28 cellular contexts compared by ENCODE assay signal in genomic region chr22:21824439-21824912, GRCh38. TPM values are rescaled to one million over a fixed set of nuclear protein-coding genes. Genes with fewer than 3 reads are reported as not detected.
DNase-seq lines count a peak whose midpoint lies in the region; ATAC-seq and TF ChIP-seq lines count a peak whose summit lies in the region.
"Had no signal": no experiment of that assay in that cellular context is flagged by ENCODE, and none has a peak within 500 bp of the region (broad histone marks: within the 10 kb centered on the region; RNA-seq: fewer than 3 reads in every experiment).

No MANE protein-coding gene starts in this region.

- no peak overlapping the region for H3K4me3 ChIP-seq in CD4-positive, alpha-beta memory T cell (ENCODE audit: low read length in 2 of 2)
- H3K4me3 ChIP-seq: cardiac muscle cell, dorsolateral prefrontal cortex, K562, lower lobe of right lung, skin epidermis, transverse colon had no signal

- no peak for DNase-seq in CD4-positive, alpha-beta memory T cell
- no peak for DNase-seq in HFFc6
- DNase-seq in nephron progenitor cell = no peak
- DNase-seq in AG08396 (ENCODE audit: low spot score) = no peak
- DNase-seq: activated CD4-positive, alpha-beta T cell treated with anti-CD3 and anti-CD28 coated beads, Interleukin-2, amount 50 U/mL, for 4 hours; activated T-cell treated with anti-CD3 and anti-CD28 coated beads for 4 hours; amniotic stem cell; Calu3; dorsolateral prefrontal cortex; hippocampal formation; lower lobe of right lung; NCI-H146; NCI-H2171 treated with DMSO at 0.1 percent for 48 hours; NCI-H748 treated with DMSO at 0.1 percent for 48 hours; SHP77; stimulated activated CD4-positive, alpha-beta T cell treated with anti-CD3 and anti-CD28 coated beads, Interleukin-4, amount 100 ng/mL, for 1 hour; stimulated activated naive CD8-positive, alpha-beta T cell treated with anti-CD3 and anti-CD28 coated beads, Interleukin-15, amount 100 ng/mL, for 72 hours; transverse colon had no signal

- H3K9me3 ChIP-seq in CD4-positive, alpha-beta memory T cell (ENCODE audit: control insufficient read depth in 1 of 2, low read length in 2 of 2) = no peaks in the 10 kb centered on the region
- H3K9me3 ChIP-seq: lower lobe of right lung, transverse colon had no signal

- H3K27me3 ChIP-seq in CD4-positive, alpha-beta memory T cell (ENCODE audit: insufficient read depth, low read length) = no peaks in the 10 kb centered on the region
- H3K27me3 ChIP-seq: cardiac muscle cell, dorsolateral prefrontal cortex, transverse colon had no signal

- H3K36me3 Mint-ChIP-seq in CD4-positive, alpha-beta memory T cell = no peaks in the 10 kb centered on the region
- H3K36me3 Mint-ChIP-seq in HFFc6 (ENCODE audit: low read depth) (no peaks in the 10 kb centered on the region), nephron progenitor cell (ENCODE audit: low read depth) (peaks cover 20% of the 10 kb centered on the region)
- H3K36me3 Mint-ChIP-seq in dendritic cell treated with granulocyte-macrophage colony-stimulating factor and Interleukin-4, amounts not matched to agents 40 ng/mL and 50 ng/mL, for 4 days (ENCODE audit: low read depth) = peaks cover 36% of the 10 kb centered on the region

- H3K27ac Mint-ChIP-seq in CD4-positive, alpha-beta memory T cell = peak overlapping the region; percentile 3 to 79 (median 42)
- peak overlapping the region; percentile 46 for H3K27ac Mint-ChIP-seq in HFFc6
- H3K27ac Mint-ChIP-seq in dendritic cell treated with granulocyte-macrophage colony-stimulating factor and Interleukin-4, amounts not matched to agents 40 ng/mL and 50 ng/mL, for 4 days = peak overlapping the region; percentile 23
- peak overlapping the region; percentile 44 for H3K27ac Mint-ChIP-seq in nephron progenitor cell
- H3K27ac Mint-ChIP-seq: stimulated activated naive CD8-positive, alpha-beta T cell treated with anti-CD3 and anti-CD28 coated beads, Interleukin-15, amount 100 ng/mL, for 72 hours; T-helper 1 cell treated with Interleukin-12 subunit alpha and Interleukin-12 subunit beta and Interleukin-4 antibody, amounts not matched to agents 30 μg/mL and 1 μg/mL, for 36 hours had no signal

- peaks cover 50 to 79% (median 64%) of the 10 kb centered on the region in 4 donors for H3K4me1 Mint-ChIP-seq in CD4-positive, alpha-beta memory T cell
- peaks cover 51% of the 10 kb centered on the region for H3K4me1 Mint-ChIP-seq in HFFc6 (ENCODE audit: low read depth)
- H3K4me1 Mint-ChIP-seq in dendritic cell treated with granulocyte-macrophage colony-stimulating factor and Interleukin-4, amounts not matched to agents 40 ng/mL and 50 ng/mL, for 4 days (ENCODE audit: low read depth) = peaks cover 78% of the 10 kb centered on the region
- H3K4me1 Mint-ChIP-seq in nephron progenitor cell = peaks cover 22% of the 10 kb centered on the region

- CTCF ChIA-PET in CD4-positive, alpha-beta memory T cell (lab: Charles Lee; ENCODE audit: partially characterized antibody) = no interaction called here

- ATAC-seq in GM21529 (IDR thresholded peaks at IDR 0.05; ENCODE audit: unreplicated experiment) (no peak), GM21515 (IDR thresholded peaks at IDR 0.05; ENCODE audit: unreplicated experiment) (no peak), HG03457 (IDR thresholded peaks at IDR 0.05; ENCODE audit: unreplicated experiment) (no peak)
- ATAC-seq: lower lobe of right lung; stimulated activated naive CD8-positive, alpha-beta T cell treated with anti-CD3 and anti-CD28 coated beads, Interleukin-15, amount 100 ng/mL, for 72 hours had no signal

- intact Hi-C loops in CD4-positive, alpha-beta memory T cell (cut with micrococcal nuclease) = no loop called here
- intact Hi-C loops in dendritic cell treated with granulocyte-macrophage colony-stimulating factor and Interleukin-4, amounts not matched to agents 40 ng/mL and 50 ng/mL, for 4 days (cut with micrococcal nuclease) = no loop called here

- H3K27ac ChIP-seq in CD4-positive, alpha-beta memory T cell (ENCODE audit: low read depth, low read length) = no peak overlapping the region
- H3K27ac ChIP-seq: cardiac muscle cell, dorsolateral prefrontal cortex, epithelial cell of prostate, lower lobe of right lung, transverse colon, VCaP had no signal

- POLR2A ChIA-PET in CD4-positive, alpha-beta memory T cell (lab: Charles Lee; ENCODE audit: partially characterized antibody) = interaction anchor here (2.0 kb wide), 1 partner anchor 10 kb away, joined by 5 read pairs; no protein-coding TSS in a partner anchor

- no peaks in the 10 kb centered on the region for H3K36me3 ChIP-seq in CD4-positive, alpha-beta memory T cell (ENCODE audit: insufficient read depth, low read length)
- H3K36me3 ChIP-seq: cardiac muscle cell, lower lobe of right lung, transverse colon had no signal

- no peaks in the 10 kb centered on the region for H3K27me3 Mint-ChIP-seq in CD4-positive, alpha-beta memory T cell
- no peaks in the 10 kb centered on the region for H3K27me3 Mint-ChIP-seq in HFFc6 (ENCODE audit: insufficient read depth)
- H3K27me3 Mint-ChIP-seq in dendritic cell treated with granulocyte-macrophage colony-stimulating factor and Interleukin-4, amounts not matched to agents 40 ng/mL and 50 ng/mL, for 4 days = no peaks in the 10 kb centered on the region
- H3K27me3 Mint-ChIP-seq in nephron progenitor cell (ENCODE audit: low read depth, poor library complexity) = no peaks in the 10 kb centered on the region
- H3K27me3 Mint-ChIP-seq: stimulated activated naive CD8-positive, alpha-beta T cell treated with anti-CD3 and anti-CD28 coated beads, Interleukin-15, amount 100 ng/mL, for 72 hours had no signal

- TF ChIP-seq CTCF in HFFc6 (IDR thresholded peaks at IDR 0.05) (no peak), nephron progenitor cell (IDR thresholded peaks at IDR 0.05) (no peak)

- no peaks in the 10 kb centered on the region for H3K9me3 Mint-ChIP-seq in CD4-positive, alpha-beta memory T cell
- H3K9me3 Mint-ChIP-seq in HFFc6 (no peaks in the 10 kb centered on the region), nephron progenitor cell (no peaks in the 10 kb centered on the region)
- H3K9me3 Mint-ChIP-seq in dendritic cell treated with granulocyte-macrophage colony-stimulating factor and Interleukin-4, amounts not matched to agents 40 ng/mL and 50 ng/mL, for 4 days = no peaks in the 10 kb centered on the region
- H3K9me3 Mint-ChIP-seq: stimulated activated naive CD8-positive, alpha-beta T cell treated with anti-CD3 and anti-CD28 coated beads, Interleukin-15, amount 100 ng/mL, for 72 hours; T-helper 1 cell treated with Interleukin-12 subunit alpha and Interleukin-12 subunit beta and Interleukin-4 antibody, amounts not matched to agents 30 μg/mL and 1 μg/mL, for 36 hours had no signal

- H3K4me3 Mint-ChIP-seq in CD4-positive, alpha-beta memory T cell = peak overlapping the region in 4 of 8 donors; percentile 13 to 51 (median 30)
- H3K4me3 Mint-ChIP-seq in HFFc6 = peak overlapping the region; percentile 44
- no peak overlapping the region for H3K4me3 Mint-ChIP-seq in dendritic cell treated with granulocyte-macrophage colony-stimulating factor and Interleukin-4, amounts not matched to agents 40 ng/mL and 50 ng/mL, for 4 days
- H3K4me3 Mint-ChIP-seq in nephron progenitor cell = no peak overlapping the region
- H3K4me3 Mint-ChIP-seq: stimulated activated naive CD8-positive, alpha-beta T cell treated with anti-CD3 and anti-CD28 coated beads, Interleukin-15, amount 100 ng/mL, for 72 hours; T-helper 1 cell treated with Interleukin-12 subunit alpha and Interleukin-12 subunit beta and Interleukin-4 antibody, amounts not matched to agents 30 μg/mL and 1 μg/mL, for 36 hours had no signal

- H3K4me1 ChIP-seq in CD4-positive, alpha-beta memory T cell (ENCODE audit: insufficient read depth, low read length) = peaks cover 67% of the 10 kb centered on the region

RNA-seq across cellular contexts. Expression of gene MAPK1, which starts 43.0 kb away (rescaled TPM):
- 100 to 1,000 TPM; 114 to 117 TPM for total RNA-seq in CD4-positive, alpha-beta memory T cell
- polyA plus RNA-seq in CD4-positive, alpha-beta memory T cell = 10 to 100 TPM; 73.8 to 81.5 TPM
- 100 to 1,000 TPM; 140 to 178 (median 160) TPM for total RNA-seq in HFFc6 (2021; fragmentation: NEBNext Ultra II Directional; extraction: Animal tissue kit (Norgen Biotek cat#: 25700))
